ENCODE assay signal across 8 cellular contexts in genomic region chr12:121209629-121210572, GRCh38. TPM values are rescaled to one million over a fixed set of nuclear protein-coding genes. Genes with fewer than 3 reads are reported as not detected.
DNase-seq lines count a peak whose midpoint lies in the region; ATAC-seq and TF ChIP-seq lines count a peak whose summit lies in the region.

Gene P2RX4 (plus strand): TSS chr12:121210129. CDS start chr12:121210165, 36 bp downstream.

- H3K4me3 ChIP-seq in GM23248 (peak within 1 kb of the TSS; percentile 74), neuronal stem cell (ENCODE audit: low read length in 2 of 2) (peak within 1 kb of the TSS; percentile 86 to 97)

- peak within 1 kb of the TSS; percentile 95 for H2BK5ac ChIP-seq in neuronal stem cell (ENCODE audit: low read length)

- H2BK15ac ChIP-seq in neuronal stem cell (ENCODE audit: low read length): peak within 1 kb of the TSS; percentile 87

- peak within 1 kb of the TSS; percentile 88 for H3K9ac ChIP-seq in GM23248
- H3K9ac ChIP-seq in neuronal stem cell (ENCODE audit: low read depth, low read length, poor library complexity): peak within 1 kb of the TSS; percentile 99

- H3K9me2 ChIP-seq in GM23248 (ENCODE audit: insufficient read depth): no peaks in the 10 kb centered on the region

- no peak within 1 kb of the TSS for H2BK120ac ChIP-seq in neuronal stem cell (ENCODE audit: low read depth, low read length)

- peak within 1 kb of the TSS; percentile 54 for H2BK12ac ChIP-seq in neuronal stem cell (ENCODE audit: low read length)

- in situ Hi-C loops in GM23248 (cut with MboI): no loop called here

- peak within 1 kb of the TSS; percentile 61 for H2AK5ac ChIP-seq in neuronal stem cell (ENCODE audit: low read depth, low read length)

- DNase-seq in ELR (ENCODE audit: low read depth) (peak; percentile 77), GM23248 (peak; percentile 93), LHCN-M2 (ENCODE audit: low read depth) (peak; percentile 60), SHP77 (lab: John Stamatoyannopoulos, UW) (peak; percentile 86 to 94), activated gamma-delta T cell (lab: John Stamatoyannopoulos, UW) (peak; percentile 81), foreskin keratinocyte (peak; percentile 27 to 53), neuronal stem cell (ENCODE audit: low spot score) (peak; percentile 71), substantia nigra (lab: John Stamatoyannopoulos, UW) (peak; percentile 23 to 94 (median 73))

- no peaks in the 10 kb centered on the region for H4K20me1 ChIP-seq in GM23248 (ENCODE audit: insufficient read depth)

- peak within 1 kb of the TSS; percentile 76 for H3K4ac ChIP-seq in neuronal stem cell (ENCODE audit: low read length)

- H3K18ac ChIP-seq in neuronal stem cell (ENCODE audit: low read length): peak within 1 kb of the TSS; percentile 100

- H3K27ac ChIP-seq in GM23248 (peak within 1 kb of the TSS; percentile 44), foreskin keratinocyte (peak within 1 kb of the TSS; percentile 65), neuronal stem cell (replicated peaks; ENCODE audit: low read length) (peak within 1 kb of the TSS; percentile 76), substantia nigra (ENCODE audit: low read depth, low read length, poor library complexity, severe bottlenecking) (peak within 1 kb of the TSS; percentile 89)

- H3K27me3 ChIP-seq in GM23248 (replicated peaks; ENCODE audit: insufficient read depth) (no peaks in the 10 kb centered on the region), foreskin keratinocyte (no peaks in the 10 kb centered on the region), neuronal stem cell (ENCODE audit: control insufficient read depth in 3 of 3, insufficient read depth in 3 of 3, low read depth in 1 of 3, low read length in 3 of 3) (no peaks in the 10 kb centered on the region)

- H2AFZ ChIP-seq in GM23248 (peak within 1 kb of the TSS; percentile 80), neuronal stem cell (ENCODE audit: low read length) (peak within 1 kb of the TSS; percentile 100)

- whole genome bisulfite sequencing in GM23248 (ENCODE audit: low coverage in 1 of 2, low lambda C conversion rate in 2 of 2, missing lambda C conversion rate in 2 of 2), 2 experiments: 9% methylated on average over 52 to 58 of the region's 96 CpGs
- WGBS in neuronal stem cell (ENCODE audit: extremely low coverage in 2 of 2, insufficient read length in 2 of 2, insufficient replicate concordance in 1 of 2), 2 donors: no CpG with 5 or more reads among the region's 96 CpGs

- TF ChIP-seq CTCF in foreskin keratinocyte (conservative IDR thresholded peaks at IDR 0.05): peak; percentile 54

- H4K8ac ChIP-seq in neuronal stem cell (ENCODE audit: low read depth, low read length): peak within 1 kb of the TSS; percentile 92

- no peaks in the 10 kb centered on the region for H3K79me1 ChIP-seq in neuronal stem cell (ENCODE audit: low read depth, low read length)

- H3K4me2 ChIP-seq in GM23248 (ENCODE audit: unreplicated experiment) (peak within 1 kb of the TSS; percentile 66), neuronal stem cell (ENCODE audit: insufficient read depth, low read length, poor library complexity, severe bottlenecking) (peak within 1 kb of the TSS; percentile 72)

- H3K23ac ChIP-seq in neuronal stem cell (ENCODE audit: low read depth, low read length, poor library complexity): peak within 1 kb of the TSS; percentile 99

- peak within 1 kb of the TSS; percentile 94 for H3K14ac ChIP-seq in neuronal stem cell (ENCODE audit: low read length)

- H3K36me3 ChIP-seq in GM23248 (ENCODE audit: low read depth): no peaks in the 10 kb centered on the region
- H3K36me3 ChIP-seq in neuronal stem cell (replicated peaks in 1 of 2; ENCODE audit: control insufficient read depth in 2 of 2, insufficient read depth in 2 of 2, low read length in 2 of 2): no peaks in the 10 kb centered on the region

- peak; percentile 72 for ATAC-seq in foreskin keratinocyte

- H4K91ac ChIP-seq in neuronal stem cell (ENCODE audit: low read depth, low read length, poor library complexity): peak within 1 kb of the TSS; percentile 53

- no peaks in the 10 kb centered on the region for H3K79me2 ChIP-seq in GM23248 (ENCODE audit: insufficient read depth)

- peaks cover 17% of the 10 kb centered on the region for H3F3A ChIP-seq in GM23248 (ENCODE audit: insufficient read depth)

- H3K9me3 ChIP-seq in GM23248 (ENCODE audit: low read depth): no peaks in the 10 kb centered on the region
- H3K9me3 ChIP-seq in neuronal stem cell (replicated peaks in 1 of 2; ENCODE audit: control insufficient read depth in 2 of 2, insufficient read depth in 1 of 2, low read depth in 1 of 2, low read length in 2 of 2): no peaks in the 10 kb centered on the region

- H3K4me1 ChIP-seq in GM23248 (ENCODE audit: insufficient read depth) (peaks cover 8% of the 10 kb centered on the region), foreskin keratinocyte (peaks cover 7% of the 10 kb centered on the region), neuronal stem cell (ENCODE audit: control insufficient read depth in 2 of 2, insufficient read depth in 1 of 2, low read depth in 1 of 2, low read length in 2 of 2) (peaks cover 0 to 3% of the 10 kb centered on the region in 2 donors)

RNA-seq across cellular contexts. Expression of gene P2RX4, which starts in this region (rescaled TPM):
- total RNA-seq in GM23248 (2014; rRNA removed; shearing (Covaris generic)): 27.9 and 52.0 TPM in 2 replicates
- polyA plus RNA-seq in GM23248 (2016; fragmentation: Nextera tagmentation; extraction: Ambion mirVana) (18.5 TPM in 2 replicates), foreskin keratinocyte (6.9 and 8.7 TPM in 2 replicates)
- total RNA-seq in LHCN-M2 (2014; rRNA removed) (14.0 and 14.6 TPM in 2 replicates), foreskin keratinocyte (6.8 and 8.4 TPM in 2 replicates)
- polyA plus RNA-seq in LHCN-M2 (2012): 9.5 TPM
- 9.9 TPM for polyA plus RNA-seq in neuronal stem cell (2013, experiment 1 of 2)
- polyA plus RNA-seq in neuronal stem cell (2013, experiment 2 of 2): 10.7 TPM

Comparison
In these comparisons a context has a peak if more than half of its experiments do, and no peak if none do; other contexts are left out.
1. Peak in every context shown above with its lines: DNase-seq, ATAC-seq, H3K4me3 ChIP-seq and H3K27ac ChIP-seq.
2. DNase-seq: peak in every context shown above with its lines; median percentile 93 in GM23248; 90 in SHP77; 81 in activated gamma-delta T cell; 77 in ELR; 73 in substantia nigra; 71 in neuronal stem cell; 60 in LHCN-M2; 40 in foreskin keratinocyte.